8 cellular contexts compared by ENCODE assay signal in the genomic region with DNA sequence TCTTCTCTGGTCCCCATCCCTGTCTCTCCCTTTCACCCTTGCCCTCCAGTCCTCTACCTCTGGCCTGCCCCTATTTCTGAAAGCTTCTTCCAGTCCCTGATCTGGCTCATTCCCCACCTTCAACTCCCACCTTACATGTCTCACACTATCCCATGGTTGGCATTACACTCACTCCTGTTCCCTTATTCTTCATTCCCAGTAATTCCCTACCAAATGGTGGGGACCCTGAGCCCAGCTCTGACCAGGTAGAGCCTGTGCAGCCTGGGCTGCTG. TPM values are rescaled to one million over a fixed set of nuclear protein-coding genes. Genes with fewer than 3 reads are reported as not detected.
DNase-seq lines count a peak whose midpoint lies in the region; ATAC-seq and TF ChIP-seq lines count a peak whose summit lies in the region.

No MANE protein-coding gene starts in this region.

- TF ChIP-seq POLR2A in NB4 (IDR thresholded peaks at IDR 0.05; ENCODE audit: extremely low read depth, insufficient read length): no peak

- H4K91ac ChIP-seq in trophoblast cell (ENCODE audit: low read depth, low read length): no peak overlapping the region

- no peak overlapping the region for H3K4me3 ChIP-seq in CD8-positive, alpha-beta memory T cell (ENCODE audit: low read length)
- H3K4me3 ChIP-seq in NB4 (ENCODE audit: low read depth, low read length) (no peak overlapping the region), trophoblast cell (ENCODE audit: low read depth, low read length) (peak overlapping the region; percentile 57)

- ATAC-seq in sciatic nerve: no peak
- ATAC-seq in HG03095 (IDR thresholded peaks at IDR 0.05; ENCODE audit: unreplicated experiment): no peak

- H3K79me1 ChIP-seq in trophoblast cell (ENCODE audit: low read length): peaks cover 4% of the 10 kb centered on the region

- H2BK5ac ChIP-seq in trophoblast cell (ENCODE audit: low read depth, low read length, poor library complexity): no peak overlapping the region

- DNase-seq in CD8-positive, alpha-beta memory T cell: no peak
- DNase-seq in NB4 (ENCODE audit: low read depth) (peak; percentile 14), endothelial cell (ENCODE audit: low spot score) (no peak), trophoblast cell (no peak), NOMO-1 (lab: John Stamatoyannopoulos, UW; ENCODE audit: unreplicated experiment in 2 of 2) (no peak), sciatic nerve (ENCODE audit: low spot score) (no peak)
- DNase-seq in stimulated activated CD4-positive, alpha-beta T cell treated with anti-CD3 and anti-CD28 coated beads, Interleukin-12 subunit alpha, Interleukin-12 subunit beta, amount 100 ng/mL, for 4 hours: no peak

- H3K14ac ChIP-seq in trophoblast cell (ENCODE audit: low read length): no peak overlapping the region

- H3K79me2 ChIP-seq in trophoblast cell (ENCODE audit: control insufficient read depth, insufficient read depth, low read length, poor library complexity): no peaks in the 10 kb centered on the region

- H3K36me3 Mint-ChIP-seq in CD8-positive, alpha-beta memory T cell: peaks cover 0 to 26% (median 3%) of the 10 kb centered on the region in 3 donors
- H3K36me3 Mint-ChIP-seq in endothelial cell (ENCODE audit: low read depth, unreplicated experiment): peaks cover 41% of the 10 kb centered on the region

- peak overlapping the region in 7 of 8 donors; percentile 9 to 97 (median 85) for H3K27ac Mint-ChIP-seq in CD8-positive, alpha-beta memory T cell
- H3K27ac Mint-ChIP-seq in endothelial cell (ENCODE audit: unreplicated experiment): peak overlapping the region; percentile 13

- H3K9me3 ChIP-seq in CD8-positive, alpha-beta memory T cell (ENCODE audit: low read length): no peaks in the 10 kb centered on the region
- no peaks in the 10 kb centered on the region for H3K9me3 ChIP-seq in trophoblast cell (ENCODE audit: insufficient read depth, low read depth, low read length)

- H4K8ac ChIP-seq in trophoblast cell (ENCODE audit: low read depth, low read length): no peak overlapping the region

- no peaks in the 10 kb centered on the region for H3K27me3 ChIP-seq in CD8-positive, alpha-beta memory T cell (ENCODE audit: insufficient read depth, low read length, poor library complexity, severe bottlenecking)
- H3K27me3 ChIP-seq in trophoblast cell (ENCODE audit: insufficient read depth, low read length): peaks cover 11% of the 10 kb centered on the region

- H2BK120ac ChIP-seq in trophoblast cell (ENCODE audit: insufficient read depth, low read length, poor library complexity): no peak overlapping the region

- intact Hi-C loops in sciatic nerve (cut with DNase I): loop anchor here (10.0 kb wide), 1 partner anchor 396 kb away; no protein-coding TSS in a partner anchor

- H2AFZ ChIP-seq in trophoblast cell (ENCODE audit: insufficient read depth, low read length, poor library complexity): no peak overlapping the region

- no peak overlapping the region for H3K18ac ChIP-seq in trophoblast cell (ENCODE audit: low read length)

- H3K36me3 ChIP-seq in CD8-positive, alpha-beta memory T cell (ENCODE audit: insufficient read depth, low read length): no peaks in the 10 kb centered on the region
- peaks cover 21 to 24% of the 10 kb centered on the region in 2 experiments for H3K36me3 ChIP-seq in trophoblast cell (ENCODE audit: control insufficient read depth in 1 of 2, insufficient read depth in 2 of 2, low read length in 2 of 2)

- no peak overlapping the region for H2BK12ac ChIP-seq in trophoblast cell (ENCODE audit: low read length)

- H3K27me3 Mint-ChIP-seq in CD8-positive, alpha-beta memory T cell: peaks cover 0 to 5% of the 10 kb centered on the region in 2 donors
- peaks cover 10% of the 10 kb centered on the region for H3K27me3 Mint-ChIP-seq in endothelial cell (ENCODE audit: unreplicated experiment)

- peak overlapping the region; percentile 73 to 90 (median 86) for H3K4me3 Mint-ChIP-seq in CD8-positive, alpha-beta memory T cell
- H3K4me3 Mint-ChIP-seq in endothelial cell (ENCODE audit: unreplicated experiment): peak overlapping the region; percentile 69

- no peak overlapping the region for H4K12ac ChIP-seq in trophoblast cell (ENCODE audit: low read depth, low read length)

- H3K4me1 Mint-ChIP-seq in CD8-positive, alpha-beta memory T cell: peaks cover 9 to 23% (median 12%) of the 10 kb centered on the region in 3 donors
- peaks cover 35% of the 10 kb centered on the region for H3K4me1 Mint-ChIP-seq in endothelial cell (ENCODE audit: unreplicated experiment)

- peak overlapping the region; percentile 96 for H3K4me2 ChIP-seq in trophoblast cell (ENCODE audit: low read length)

- H2AK5ac ChIP-seq in trophoblast cell (ENCODE audit: low read length): no peak overlapping the region

- POLR2A ChIA-PET in CD8-positive, alpha-beta memory T cell (lab: Charles Lee): interaction anchor here (2.6 kb wide), 1 partner anchor 33 kb away, joined by 5 read pairs; the partner anchor contains the start of gene PIGU

- H3K9ac ChIP-seq in trophoblast cell (ENCODE audit: low read length): no peak overlapping the region

- TF ChIP-seq CTCF in NB4 (IDR thresholded peaks at IDR 0.05; ENCODE audit: low read depth, low read length) (no peak), endothelial cell (IDR thresholded peaks at IDR 0.05; ENCODE audit: unreplicated experiment) (no peak)

- no peak overlapping the region for H3K4ac ChIP-seq in trophoblast cell (ENCODE audit: low read depth, low read length)

- CTCF ChIA-PET in CD8-positive, alpha-beta memory T cell (lab: Charles Lee): interaction anchor here (1.0 kb wide), 1 partner anchor 60 kb away, joined by 3 read pairs; no protein-coding TSS in a partner anchor

- no peak overlapping the region for H3K27ac ChIP-seq in CD8-positive, alpha-beta memory T cell (ENCODE audit: low read depth, low read length)
- H3K27ac ChIP-seq in trophoblast cell (ENCODE audit: low read depth, low read length): no peak overlapping the region

- H3K9me3 Mint-ChIP-seq in CD8-positive, alpha-beta memory T cell: no peaks in the 10 kb centered on the region
- no peaks in the 10 kb centered on the region for H3K9me3 Mint-ChIP-seq in endothelial cell (ENCODE audit: unreplicated experiment)

- H3K23ac ChIP-seq in trophoblast cell (ENCODE audit: low read length): no peak overlapping the region

- H3K4me1 ChIP-seq in CD8-positive, alpha-beta memory T cell (ENCODE audit: insufficient read depth, low read length): peaks cover 7% of the 10 kb centered on the region
- peaks cover 3 to 8% of the 10 kb centered on the region in 2 experiments for H3K4me1 ChIP-seq in trophoblast cell (ENCODE audit: control insufficient read depth in 1 of 2, insufficient read depth in 2 of 2, low read length in 2 of 2)

RNA-seq across cellular contexts. Expression of gene TP53INP2, which starts 6.4 kb away (rescaled TPM):
- total RNA-seq in CD8-positive, alpha-beta memory T cell: 1 to 10 TPM; 3.5 to 3.6 TPM
- polyA plus RNA-seq in CD8-positive, alpha-beta memory T cell: 1.1 TPM
- total RNA-seq in endothelial cell (ENCODE audit: unreplicated experiment): 68.5 TPM
- polyA plus RNA-seq in trophoblast cell (2013): 23.2 and 23.3 TPM in 2 replicates
- 36.9 TPM for total RNA-seq in sciatic nerve

RNA-seq across cellular contexts. Expression of gene PIGU, which starts 33.6 kb away (rescaled TPM):
- 10 to 100 TPM; 24.9 to 26.3 TPM for total RNA-seq in CD8-positive, alpha-beta memory T cell
- polyA plus RNA-seq in CD8-positive, alpha-beta memory T cell: 33.0 TPM
- total RNA-seq in endothelial cell (ENCODE audit: unreplicated experiment) (16.5 TPM), sciatic nerve (28.2 TPM)
- polyA plus RNA-seq in trophoblast cell (2013): 29.0 and 29.9 TPM in 2 replicates
